In genomic region chr20:35339007-35339406, GRCh38 we compare ENCODE assay signal across 16 cellular contexts. TPM values are rescaled to one million over a fixed set of nuclear protein-coding genes. Genes with fewer than 3 reads are reported as not detected.
DNase-seq lines count a peak whose midpoint lies in the region; ATAC-seq, FAIRE-seq and TF ChIP-seq lines count a peak whose summit lies in the region.
"Had no signal": no experiment of that assay in that cellular context is flagged by ENCODE, and none has a peak within 500 bp of the region (broad histone marks: within the 10 kb centered on the region; RNA-seq: fewer than 3 reads in every experiment).

No MANE protein-coding gene starts in this region.

- no peak for TF ChIP-seq POLR2A in A549 (IDR thresholded peaks at IDR 0.05; ENCODE audit: low read length)
- no peak for TF ChIP-seq POLR2A in GM12878 (IDR thresholded peaks at IDR 0.05; ENCODE audit: low read depth, low read length)
- TF ChIP-seq POLR2A in heart left ventricle (IDR thresholded peaks at IDR 0.05) = no peak

- in situ Hi-C loops in GM12878 (cut with MboI) = no loop called here

- H3K9me3 ChIP-seq in A549 (no peaks in the 10 kb centered on the region), GM12878 (replicated peaks; ENCODE audit: control insufficient read depth, insufficient read depth, low read length) (no peaks in the 10 kb centered on the region), keratinocyte (ENCODE audit: control insufficient read depth, low read depth, low read length) (no peaks in the 10 kb centered on the region), heart left ventricle (no peaks in the 10 kb centered on the region)
- H3K9me3 ChIP-seq: BLaER1 treated with 17β-estradiol and CSF1 and Interleukin-3, amounts not matched to agents 10 nM and 100 nM had no signal

- H3K27me3 ChIP-seq in GM12878 (replicated peaks in 1 of 2; ENCODE audit: control insufficient read depth in 2 of 2, insufficient read depth in 2 of 2, low read length in 1 of 2) = no peaks in the 10 kb centered on the region
- H3K27me3 ChIP-seq in keratinocyte (ENCODE audit: control insufficient read depth, extremely low read depth, insufficient read depth, low read length) = no peaks in the 10 kb centered on the region
- H3K27me3 ChIP-seq in heart left ventricle = no peaks in the 10 kb centered on the region
- H3K27me3 ChIP-seq: BLaER1 treated with 17β-estradiol and CSF1 and Interleukin-3, amounts not matched to agents 10 nM and 100 nM had no signal

- POLR2A ChIA-PET in A549 (lab: Yijun Ruan, JAX) (no interaction called here), GM12878 (lab: Charles Lee) (no interaction called here)

- ATAC-seq in A549 = peak in 1 of 2 experiments; percentile 70; a peak in 4 of 6 replicates
- ATAC-seq in GM12878 = no peak
- ATAC-seq in HG03378 (IDR thresholded peaks at IDR 0.05; ENCODE audit: unreplicated experiment) = no peak
- ATAC-seq in heart left ventricle = no peak

- no peak for TF ChIP-seq RAD21 in A549 (conservative IDR thresholded peaks at IDR 0.05 in 1 of 2, IDR thresholded peaks at IDR 0.05 in 1 of 2)
- TF ChIP-seq RAD21 in GM12878 (IDR thresholded peaks at IDR 0.05; ENCODE audit: insufficient read depth, low read depth, low read length) = no peak

- no peak overlapping the region for H3K4me3 ChIP-seq in A549
- H3K4me3 ChIP-seq in GM12878 = no peak overlapping the region
- no peak overlapping the region for H3K4me3 ChIP-seq in keratinocyte (ENCODE audit: control insufficient read depth in 2 of 3, extremely low read depth in 1 of 3, insufficient read depth in 2 of 3, low read depth in 1 of 3, low read length in 3 of 3)
- no peak overlapping the region for H3K4me3 ChIP-seq in heart left ventricle
- H3K4me3 ChIP-seq: BLaER1 treated with 17β-estradiol and CSF1 and Interleukin-3, amounts not matched to agents 10 nM and 100 nM had no signal

- H4K20me1 ChIP-seq in GM12878 (ENCODE audit: control insufficient read depth, insufficient read depth) = no peaks in the 10 kb centered on the region
- no peaks in the 10 kb centered on the region for H4K20me1 ChIP-seq in keratinocyte (ENCODE audit: control insufficient read depth, extremely low read depth, insufficient read depth, low read length)

- RAD21 ChIA-PET in GM12878 (lab: Charles Lee; ENCODE audit: unreplicated experiment) = no interaction called here

- TF ChIP-seq CTCF in A549 (IDR thresholded peaks at IDR 0.05) (no peak), GM12878 (IDR thresholded peaks at IDR 0.05 in 2 of 3, conservative IDR thresholded peaks at IDR 0.05 in 1 of 3; ENCODE audit: control insufficient read depth in 2 of 3, extremely low read depth in 1 of 3, insufficient read depth in 1 of 3, low read depth in 3 of 3, low read length in 3 of 3) (no peak), keratinocyte (optimal IDR thresholded peaks at IDR 0.05 in 1 of 3, IDR thresholded peaks at IDR 0.05 in 1 of 3, conservative IDR thresholded peaks at IDR 0.05 in 1 of 3; ENCODE audit: extremely low read depth in 1 of 3, insufficient read depth in 2 of 3, low read length in 3 of 3) (no peak), heart left ventricle (IDR thresholded peaks at IDR 0.05) (no peak)

- H3K9me1 ChIP-seq in keratinocyte (ENCODE audit: control insufficient read depth, extremely low read depth, insufficient read depth, low read length) = no peaks in the 10 kb centered on the region

- peaks cover 13% of the 10 kb centered on the region for H3K4me1 ChIP-seq in A549
- H3K4me1 ChIP-seq in GM12878 (ENCODE audit: control insufficient read depth, insufficient read depth, low read length) = no peaks in the 10 kb centered on the region
- peaks cover 30% of the 10 kb centered on the region for H3K4me1 ChIP-seq in keratinocyte (ENCODE audit: control insufficient read depth, extremely low read depth, insufficient read depth, low read length)
- H3K4me1 ChIP-seq in heart left ventricle = peaks cover 0 to 10% (median 2%) of the 10 kb centered on the region in 12 donors
- H3K4me1 ChIP-seq: BLaER1 treated with 17β-estradiol and CSF1 and Interleukin-3, amounts not matched to agents 10 nM and 100 nM had no signal

- dilution Hi-C loops in keratinocyte (cut with MboI; ENCODE audit: extremely low pct_ligation_motif_present, low sequenced_read_pairs) = no loop called here

- TF ChIP-seq EP300 in A549 (IDR thresholded peaks at IDR 0.05) (no peak), GM12878 (IDR thresholded peaks at IDR 0.05; ENCODE audit: borderline replicate concordance in 1 of 2, control insufficient read depth in 1 of 2, low read depth in 2 of 2, low read length in 2 of 2) (no peak)

- intact Hi-C loops in GM12878 (cut with micrococcal nuclease; ENCODE audit: unreplicated experiment) (no loop called here), heart left ventricle (cut with DNase I) (no loop called here)

- DNase-seq in A549 (ENCODE audit: low read depth in 1 of 2, low spot score in 1 of 2) (no peak), HS-5 (ENCODE audit: low read depth) (peak; percentile 91), GM12878 (ENCODE audit: low read depth, low spot score) (no peak), keratinocyte (ENCODE audit: low read depth, low spot score) (no peak), heart left ventricle (no peak), SHP77 treated with DMSO at 0.1 percent for 48 hours (lab: John Stamatoyannopoulos, UW) (no peak)
- DNase-seq in activated T-cell treated with anti-CD3 and anti-CD28 coated beads, Interleukin-2, amount 50 U/mL, for 48 hours = no peak
- DNase-seq: activated CD4-positive, alpha-beta T cell treated with anti-CD3 and anti-CD28 coated beads for 1 hour; activated naive CD4-positive, alpha-beta T cell treated with Interleukin-2 at 50 U/mL for 16 hours; NCI-H2029; Right ventricle myocardium superior; stimulated activated CD4-positive, alpha-beta T cell treated with anti-CD3 and anti-CD28 coated beads, Interleukin-1b, Interleukin-23, amount 100 ng/mL, for 48 hours had no signal

- H3K4me2 ChIP-seq in A549 (0 out of 3 replicates have a peak overlapping the region, but pooled peaks have one; percentile 8), GM12878 (ENCODE audit: control insufficient read depth, insufficient read depth) (no peak overlapping the region), keratinocyte (ENCODE audit: control insufficient read depth, extremely low read depth, insufficient read depth, low read depth, low read length) (peak overlapping the region; percentile 7)
- H3K4me2 ChIP-seq: BLaER1 treated with 17β-estradiol and CSF1 and Interleukin-3, amounts not matched to agents 10 nM and 100 nM had no signal

- H2AFZ ChIP-seq in GM12878 (ENCODE audit: control insufficient read depth, low read depth, low read length) = no peak overlapping the region
- H2AFZ ChIP-seq in keratinocyte (ENCODE audit: control insufficient read depth, low read length) = no peak overlapping the region

- FAIRE-seq in A549 (lab: Jason Lieb, UNC) (no peak), GM12878 (lab: Jason Lieb, UNC) (peak; percentile 35), keratinocyte (lab: Jason Lieb, UNC) (peak; percentile 74)

- no TSS peak for BruUV-seq in GM12878 (replicated peaks; lab: Mats Ljungman, UMichigan)

- H3K79me2 ChIP-seq in GM12878 (ENCODE audit: control insufficient read depth, insufficient read depth, low read length) (no peaks in the 10 kb centered on the region), keratinocyte (ENCODE audit: control insufficient read depth, insufficient read depth, low read length) (no peaks in the 10 kb centered on the region)

- 75% methylated on average over 2 of the region's 2 CpGs for WGBS in A549 (ENCODE audit: missing lambda C conversion rate)
- WGBS in GM12878 (ENCODE audit: insufficient coverage, insufficient replicate concordance, low lambda C conversion rate, missing lambda C conversion rate) = 96% methylated on average over 2 of the region's 2 CpGs
- 81 to 91% (median 87%) methylated on average over 2 of the region's 2 CpGs for WGBS in heart left ventricle, 4 donors

- CTCF ChIA-PET in A549 (lab: Yijun Ruan, JAX) (interaction anchor here (1.0 to 1.9 kb wide), 3 partner anchors 10 to 100 kb away, joined by 4 to 7 read pairs (median 5); no protein-coding TSS in a partner anchor), GM12878 (lab: Yijun Ruan, JAX) (no interaction called here)

- SMC1A ChIA-PET in GM12878 (lab: Charles Lee; ENCODE audit: uncharacterized antibody, unreplicated experiment) = no interaction called here

- H3K9ac ChIP-seq in GM12878 (ENCODE audit: control insufficient read depth, insufficient read depth, low read length) (no peak overlapping the region), keratinocyte (ENCODE audit: control insufficient read depth, extremely low read depth, insufficient read depth, low read length) (no peak overlapping the region)
- H3K9ac ChIP-seq: BLaER1 treated with 17β-estradiol and CSF1 and Interleukin-3, amounts not matched to agents 10 nM and 100 nM had no signal

- H3K36me3 ChIP-seq in GM12878 (ENCODE audit: control insufficient read depth in 2 of 2, insufficient read depth in 2 of 2, low read length in 1 of 2) (peaks cover 0 to 10% of the 10 kb centered on the region in 2 experiments; a peak in 3 of 4 replicates), keratinocyte (ENCODE audit: control insufficient read depth in 2 of 2, extremely low read depth in 1 of 2, insufficient read depth in 2 of 2, low read length in 2 of 2) (peaks cover 0 to 11% of the 10 kb centered on the region in 2 experiments), heart left ventricle (peaks cover 0 to 26% (median 7%) of the 10 kb centered on the region in 9 donors)

- H3K27ac ChIP-seq in A549 = no peak overlapping the region
- H3K27ac ChIP-seq in GM12878 (ENCODE audit: control insufficient read depth, insufficient read depth) = no peak overlapping the region
- peak overlapping the region; percentile 16 for H3K27ac ChIP-seq in keratinocyte (ENCODE audit: control insufficient read depth, insufficient read depth, low read length)
- H3K27ac ChIP-seq in heart left ventricle = peak overlapping the region in 1 of 12 donors; percentile 46
- H3K27ac ChIP-seq: BLaER1 treated with 17β-estradiol and CSF1 and Interleukin-3, amounts not matched to agents 10 nM and 100 nM had no signal

RNA-seq across cellular contexts. Expression of gene FAM83C, which starts 46.8 kb away (rescaled TPM):
- polyA plus RNA-seq in A549 (2011; rRNA removed) (not detected in 2 replicates), A549 (2017; fragmentation: RNase III; extraction: RNeasy Plus Mini Kit Qiagen cat#74134 plus additional on column Dnase treatment) (0.03 TPM in 1 of 3 replicates, not detected in the others), GM12878 (2011; rRNA removed) (not detected in 2 replicates), GM12878 (2014; fragmentation: Illumina TruSeq; extraction: Trizol) (not detected in 2 replicates), GM12878 (2014; fragmentation: Nextera tagmentation; extraction: Ambion mirVana) (not detected), GM12878 (2014; rRNA removed) (not detected in 2 replicates), GM12878 (2016; fragmentation: Nextera tagmentation; extraction: Ambion mirVana) (not detected), keratinocyte (12.4 to 23.0 TPM (median 12.6 TPM) in 3 replicates), heart left ventricle (not detected)
- 0.01 TPM in 1 of 2 replicates, not detected in the other for polyA plus RNA-seq in A549 (2012; cell fraction: cytosol; rRNA removed)
- 0.05 TPM in 2 replicates for polyA plus RNA-seq in A549 (2012; cell fraction: nucleus; rRNA removed)
- polyA minus RNA-seq in A549 (2011; rRNA and poly(A)+ RNA removed) = not detected in 2 replicates
- total RNA-seq in GM12878 (2013; cell fraction: nucleolus; rRNA removed) = not detected in 2 replicates
- total RNA-seq in GM12878 (2014; rRNA removed) (not detected in 2 replicates), GM12878 (2014; rRNA removed; fragmentation: Illumina TruSeq; extraction: Trizol) (not detected in 2 replicates), GM12878 (2021) (not detected in 2 replicates), heart left ventricle (not detected)
- polyA plus RNA-seq in GM12878 (2011; ENCODE audit: low read depth) = not detected
- not detected in 2 replicates for polyA plus RNA-seq in GM12878 (2011; cell fraction: cytosol; rRNA removed)
- polyA plus RNA-seq in GM12878 (2011; cell fraction: nucleus; rRNA removed) = not detected in 2 replicates
- 0.05 TPM in 1 of 2 replicates, not detected in the other for polyA plus RNA-seq in GM12878 (2012)
- not detected in 2 replicates for polyA minus RNA-seq in GM12878 (2011; rRNA and poly(A)+ RNA removed)
- polyA minus RNA-seq in GM12878 (2011; cell fraction: cytosol; rRNA and poly(A)+ RNA removed) = not detected in 2 replicates
- polyA minus RNA-seq in GM12878 (2011; cell fraction: nucleus; rRNA and poly(A)+ RNA removed) = not detected in 2 replicates
- polyA plus RNA-seq in keratinocyte (2011; ENCODE audit: low read depth) = 13.8 TPM
- polyA plus RNA-seq in keratinocyte (2011; cell fraction: cytosol; rRNA removed) = 16.3 and 27.7 TPM in 2 replicates
- 27.1 and 29.7 TPM in 2 replicates for polyA plus RNA-seq in keratinocyte (2011; cell fraction: nucleus; rRNA removed)
- 18.4 and 33.5 TPM in 2 replicates for polyA plus RNA-seq in keratinocyte (2012; ENCODE audit: low replicate concordance)
- polyA minus RNA-seq in keratinocyte = 12.4 to 19.8 TPM (median 19.5 TPM) in 3 replicates
- polyA minus RNA-seq in keratinocyte (2011; cell fraction: cytosol; rRNA and poly(A)+ RNA removed) = 31.1 TPM
- polyA minus RNA-seq in keratinocyte (2011; cell fraction: nucleus; rRNA and poly(A)+ RNA removed) = 17.6 and 20.9 TPM in 2 replicates
- total RNA-seq: Right ventricle myocardium superior, subcutaneous adipose tissue had no signal
- polyA plus RNA-seq: neural cell had no signal

RNA-seq across cellular contexts. Expression of gene EIF6, which starts 54.4 kb away (rescaled TPM):
- polyA plus RNA-seq in A549 (2011; rRNA removed) (184 and 204 TPM in 2 replicates), A549 (2017; fragmentation: RNase III; extraction: RNeasy Plus Mini Kit Qiagen cat#74134 plus additional on column Dnase treatment) (292 to 337 TPM (median 294 TPM) in 3 replicates), GM12878 (2011; rRNA removed) (91.4 and 179 TPM in 2 replicates), GM12878 (2014; fragmentation: Illumina TruSeq; extraction: Trizol) (88.4 and 164 TPM in 2 replicates), GM12878 (2014; fragmentation: Nextera tagmentation; extraction: Ambion mirVana) (100 to 1,000 TPM; 405 to 607 TPM), GM12878 (2014; rRNA removed) (204 and 214 TPM in 2 replicates), GM12878 (2016; fragmentation: Nextera tagmentation; extraction: Ambion mirVana) (100 to 1,000 TPM; 256 to 277 TPM), keratinocyte (206 to 285 TPM (median 283 TPM) in 3 replicates), heart left ventricle (100 to 1,000 TPM in 1 of 2 donors, 10 to 100 TPM in 1; 32.8 to 150 TPM)
- polyA plus RNA-seq in A549 (2012; cell fraction: cytosol; rRNA removed) = 490 and 496 TPM in 2 replicates
- 408 and 515 TPM in 2 replicates for polyA plus RNA-seq in A549 (2012; cell fraction: nucleus; rRNA removed)
- 222 and 228 TPM in 2 replicates for polyA minus RNA-seq in A549 (2011; rRNA and poly(A)+ RNA removed)
- total RNA-seq in GM12878 (2013; cell fraction: nucleolus; rRNA removed) = 28.7 and 28.9 TPM in 2 replicates
- total RNA-seq in GM12878 (2014; rRNA removed) (189 and 194 TPM in 2 replicates), GM12878 (2014; rRNA removed; fragmentation: Illumina TruSeq; extraction: Trizol) (120 and 127 TPM in 2 replicates), GM12878 (2021) (163 and 168 TPM in 2 replicates), heart left ventricle (10 to 100 TPM; 27.5 to 65.0 (median 42.1) TPM)
- polyA plus RNA-seq in GM12878 (2011; ENCODE audit: low read depth) = 83.6 TPM
- polyA plus RNA-seq in GM12878 (2011; cell fraction: cytosol; rRNA removed) = 259 and 394 TPM in 2 replicates
- polyA plus RNA-seq in GM12878 (2011; cell fraction: nucleus; rRNA removed) = 240 and 253 TPM in 2 replicates
- 92.0 and 97.7 TPM in 2 replicates for polyA plus RNA-seq in GM12878 (2012)
- 121 and 171 TPM in 2 replicates for polyA minus RNA-seq in GM12878 (2011; rRNA and poly(A)+ RNA removed)
- 35.1 and 47.9 TPM in 2 replicates for polyA minus RNA-seq in GM12878 (2011; cell fraction: cytosol; rRNA and poly(A)+ RNA removed)
- polyA minus RNA-seq in GM12878 (2011; cell fraction: nucleus; rRNA and poly(A)+ RNA removed) = 25.6 and 46.9 TPM in 2 replicates
- 56.4 TPM for polyA plus RNA-seq in keratinocyte (2011; ENCODE audit: low read depth)
- polyA plus RNA-seq in keratinocyte (2011; cell fraction: cytosol; rRNA removed) = 195 and 208 TPM in 2 replicates
- 221 and 270 TPM in 2 replicates for polyA plus RNA-seq in keratinocyte (2011; cell fraction: nucleus; rRNA removed)
- polyA plus RNA-seq in keratinocyte (2012; ENCODE audit: low replicate concordance) = 232 and 273 TPM in 2 replicates
- 189 to 430 TPM (median 235 TPM) in 3 replicates for polyA minus RNA-seq in keratinocyte
- 195 TPM for polyA minus RNA-seq in keratinocyte (2011; cell fraction: cytosol; rRNA and poly(A)+ RNA removed)
- 48.1 and 50.7 TPM in 2 replicates for polyA minus RNA-seq in keratinocyte (2011; cell fraction: nucleus; rRNA and poly(A)+ RNA removed)

Comparison
In these comparisons a context has a peak if more than half of its experiments do, and no peak if none do; other contexts are left out.
1. RNA of gene FAM83C, which starts 46.8 kb away (polyA plus RNA-seq): 12.4 to 33.5 TPM in keratinocyte; not detected in heart left ventricle, 0.01 to 0.05 TPM in A549 and 0.05 TPM in GM12878; every median in the first group is over 10 times any median in the second.